1 cellular context compared by ENCODE assay signal in the genomic region with DNA sequence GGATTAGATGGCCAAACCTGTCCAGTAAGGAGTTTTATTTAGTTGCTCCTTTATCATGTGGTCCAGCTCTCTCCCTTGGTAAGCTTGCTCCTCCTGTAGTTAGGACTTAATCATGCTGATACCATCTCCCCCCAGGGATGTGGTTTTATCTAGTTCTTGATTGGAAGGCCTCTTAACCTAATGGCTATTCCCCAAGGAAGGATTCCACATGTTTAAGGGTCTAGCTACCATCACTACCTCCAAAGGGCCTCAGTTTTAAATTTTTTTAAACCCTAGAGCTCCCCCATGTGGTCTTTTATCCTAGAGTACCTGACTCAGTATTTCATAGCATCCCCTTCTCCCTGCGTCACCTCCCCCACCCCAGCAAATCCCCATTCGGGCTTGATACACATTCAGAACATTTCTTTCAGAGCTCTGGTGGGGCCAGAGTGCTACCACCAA.
TF ChIP-seq lines count a peak whose summit lies in the region.

No MANE protein-coding gene starts in this region.

TF ChIP-seq in SK-N-SH treated with all-trans-retinoic acid at 6 μM for 48 hours, 23 proteins besides CTCF, POLR2A, EP300 and RAD21 (continued from another document):
- TF ChIP-seq, protein P1, sequence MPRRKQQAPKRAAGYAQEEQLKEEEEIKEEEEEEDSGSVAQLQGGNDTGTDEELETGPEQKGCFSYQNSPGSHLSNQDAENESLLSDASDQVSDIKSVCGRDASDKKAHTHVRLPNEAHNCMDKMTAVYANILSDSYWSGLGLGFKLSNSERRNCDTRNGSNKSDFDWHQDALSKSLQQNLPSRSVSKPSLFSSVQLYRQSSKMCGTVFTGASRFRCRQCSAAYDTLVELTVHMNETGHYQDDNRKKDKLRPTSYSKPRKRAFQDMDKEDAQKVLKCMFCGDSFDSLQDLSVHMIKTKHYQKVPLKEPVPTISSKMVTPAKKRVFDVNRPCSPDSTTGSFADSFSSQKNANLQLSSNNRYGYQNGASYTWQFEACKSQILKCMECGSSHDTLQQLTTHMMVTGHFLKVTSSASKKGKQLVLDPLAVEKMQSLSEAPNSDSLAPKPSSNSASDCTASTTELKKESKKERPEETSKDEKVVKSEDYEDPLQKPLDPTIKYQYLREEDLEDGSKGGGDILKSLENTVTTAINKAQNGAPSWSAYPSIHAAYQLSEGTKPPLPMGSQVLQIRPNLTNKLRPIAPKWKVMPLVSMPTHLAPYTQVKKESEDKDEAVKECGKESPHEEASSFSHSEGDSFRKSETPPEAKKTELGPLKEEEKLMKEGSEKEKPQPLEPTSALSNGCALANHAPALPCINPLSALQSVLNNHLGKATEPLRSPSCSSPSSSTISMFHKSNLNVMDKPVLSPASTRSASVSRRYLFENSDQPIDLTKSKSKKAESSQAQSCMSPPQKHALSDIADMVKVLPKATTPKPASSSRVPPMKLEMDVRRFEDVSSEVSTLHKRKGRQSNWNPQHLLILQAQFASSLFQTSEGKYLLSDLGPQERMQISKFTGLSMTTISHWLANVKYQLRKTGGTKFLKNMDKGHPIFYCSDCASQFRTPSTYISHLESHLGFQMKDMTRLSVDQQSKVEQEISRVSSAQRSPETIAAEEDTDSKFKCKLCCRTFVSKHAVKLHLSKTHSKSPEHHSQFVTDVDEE (CRISPR knock-in tag; IDR thresholded peaks at IDR 0.05), result 0 out of 2 replicates have a peak, but pooled peaks have one; percentile 15
- TF ChIP-seq ESRRG (CRISPR knock-in tag; IDR thresholded peaks at IDR 0.05), result no peak
- no peak for TF ChIP-seq ZFP3 (CRISPR knock-in tag; IDR thresholded peaks at IDR 0.05)
- TF ChIP-seq, protein P2, sequence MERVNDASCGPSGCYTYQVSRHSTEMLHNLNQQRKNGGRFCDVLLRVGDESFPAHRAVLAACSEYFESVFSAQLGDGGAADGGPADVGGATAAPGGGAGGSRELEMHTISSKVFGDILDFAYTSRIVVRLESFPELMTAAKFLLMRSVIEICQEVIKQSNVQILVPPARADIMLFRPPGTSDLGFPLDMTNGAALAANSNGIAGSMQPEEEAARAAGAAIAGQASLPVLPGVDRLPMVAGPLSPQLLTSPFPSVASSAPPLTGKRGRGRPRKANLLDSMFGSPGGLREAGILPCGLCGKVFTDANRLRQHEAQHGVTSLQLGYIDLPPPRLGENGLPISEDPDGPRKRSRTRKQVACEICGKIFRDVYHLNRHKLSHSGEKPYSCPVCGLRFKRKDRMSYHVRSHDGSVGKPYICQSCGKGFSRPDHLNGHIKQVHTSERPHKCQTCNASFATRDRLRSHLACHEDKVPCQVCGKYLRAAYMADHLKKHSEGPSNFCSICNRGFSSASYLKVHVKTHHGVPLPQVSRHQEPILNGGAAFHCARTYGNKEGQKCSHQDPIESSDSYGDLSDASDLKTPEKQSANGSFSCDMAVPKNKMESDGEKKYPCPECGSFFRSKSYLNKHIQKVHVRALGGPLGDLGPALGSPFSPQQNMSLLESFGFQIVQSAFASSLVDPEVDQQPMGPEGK (CRISPR knock-in tag; IDR thresholded peaks at IDR 0.05; ENCODE audit: borderline replicate concordance), result no peak
